26 cellular contexts compared by ENCODE assay signal in the genomic region with DNA sequence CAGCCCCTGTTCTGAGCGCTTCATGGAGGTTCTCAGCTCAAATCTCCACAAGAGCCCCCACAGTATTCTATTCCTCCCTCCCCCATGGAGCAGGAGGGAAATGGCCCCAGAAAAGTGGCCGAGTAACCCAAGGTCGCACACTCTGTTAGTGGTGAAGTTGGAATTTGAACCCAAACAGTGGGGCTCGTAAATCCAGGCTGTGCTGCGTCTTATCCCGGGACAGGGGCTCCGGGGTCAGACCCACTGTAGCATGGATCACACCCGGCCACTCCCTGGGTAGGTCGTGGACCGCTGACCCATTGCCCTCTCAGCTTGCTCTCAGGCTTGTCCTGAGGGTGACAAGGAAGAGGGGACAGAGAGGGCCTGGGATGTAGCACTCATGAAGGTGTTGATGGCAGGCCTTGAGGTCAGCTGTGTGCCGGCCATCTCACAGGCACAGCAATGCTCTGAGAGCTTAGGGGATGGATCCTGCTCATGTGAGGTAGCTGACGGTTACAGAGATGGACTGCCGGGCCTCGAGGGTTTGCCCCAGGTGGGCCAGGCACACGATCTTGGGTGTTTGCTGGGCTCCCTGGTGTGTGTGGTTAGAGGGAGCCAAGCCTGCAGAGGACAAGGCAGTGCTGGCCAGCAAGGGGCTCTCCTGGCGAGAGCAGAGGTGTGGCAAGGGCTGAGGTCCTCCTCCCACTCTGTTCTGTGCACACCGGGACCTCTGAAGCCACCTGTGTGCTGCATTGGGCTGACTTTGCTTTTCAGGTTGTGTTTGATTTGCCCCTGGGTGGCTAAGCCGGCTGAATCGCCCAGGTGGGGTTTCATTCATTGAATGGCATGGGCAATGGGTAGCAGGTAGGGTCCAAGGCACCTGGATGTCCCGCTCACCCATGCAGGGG. TPM values are rescaled to one million over a fixed set of nuclear protein-coding genes. Genes with fewer than 3 reads are reported as not detected.
DNase-seq lines count a peak whose midpoint lies in the region; ATAC-seq, FAIRE-seq and TF ChIP-seq lines count a peak whose summit lies in the region.
"Had no signal": no experiment of that assay in that cellular context is flagged by ENCODE, and none has a peak within 500 bp of the region (broad histone marks: within the 10 kb centered on the region; RNA-seq: fewer than 3 reads in every experiment).

No MANE protein-coding gene starts in this region.

- H3K27me3 ChIP-seq in keratinocyte (ENCODE audit: control insufficient read depth, extremely low read depth, insufficient read depth, low read length): peaks cover 37% of the 10 kb centered on the region
- peaks cover 21 to 34% of the 10 kb centered on the region in 2 donors for H3K27me3 ChIP-seq in small intestine (ENCODE audit: control insufficient read depth in 2 of 2, insufficient read depth in 2 of 2, low read length in 2 of 2)

- H2AFZ ChIP-seq in keratinocyte (ENCODE audit: control insufficient read depth, low read length): no peak overlapping the region

- WGBS in small intestine, 3 donors: 33 to 48% (median 37%) methylated on average over 20 of the region's 20 CpGs

- H3K9ac ChIP-seq in keratinocyte (ENCODE audit: control insufficient read depth, extremely low read depth, insufficient read depth, low read length): no peak overlapping the region
- H3K9ac ChIP-seq: KMS-11 had no signal

- peak overlapping the region; percentile 90 for H3K4me2 ChIP-seq in keratinocyte (ENCODE audit: control insufficient read depth, extremely low read depth, insufficient read depth, low read depth, low read length)
- H3K4me2 ChIP-seq: KMS-11 had no signal

- H3K36me3 ChIP-seq in keratinocyte (ENCODE audit: control insufficient read depth in 2 of 2, extremely low read depth in 1 of 2, insufficient read depth in 2 of 2, low read length in 2 of 2): no peaks in the 10 kb centered on the region
- no peaks in the 10 kb centered on the region for H3K36me3 ChIP-seq in small intestine (ENCODE audit: control insufficient read depth in 2 of 2, insufficient read depth in 2 of 2, low read length in 2 of 2)
- H3K36me3 ChIP-seq: BE2C, HAP-1, SJCRH30, stomach, thyroid gland had no signal

- DNase-seq in HuH-7 (ENCODE audit: low spot score) (peak; percentile 88), RPMI8226 (peak; percentile 60), keratinocyte (ENCODE audit: low read depth, low spot score) (no peak), small intestine (peak; percentile 49), globus pallidus (ENCODE audit: low spot score) (no peak), DMS79 treated with DMSO at 0.1 percent for 48 hours (lab: John Stamatoyannopoulos, UW) (no peak)
- DNase-seq: activated CD4-positive, alpha-beta T cell treated with anti-CD3 and anti-CD28 coated beads for 1 hour; activated CD8-positive, alpha-beta T cell treated with anti-CD3 and anti-CD28 coated beads for 36 hours; BE2C; effector memory CD4-positive, alpha-beta T cell; erythroblast; head of caudate nucleus; NCI-H1694 treated with DMSO at 0.1 percent for 48 hours; NCI-H510A treated with DMSO at 0.1 percent for 48 hours; nucleus accumbens; SJCRH30; T-helper 1 cell; thyroid gland had no signal

- H4K20me1 ChIP-seq in keratinocyte (ENCODE audit: control insufficient read depth, extremely low read depth, insufficient read depth, low read length): no peaks in the 10 kb centered on the region

- H3K4me3 ChIP-seq in keratinocyte (ENCODE audit: control insufficient read depth in 2 of 3, extremely low read depth in 1 of 3, insufficient read depth in 2 of 3, low read depth in 1 of 3, low read length in 3 of 3) (no peak overlapping the region), small intestine (ENCODE audit: low read depth in 1 of 2, low read length in 2 of 2) (peak overlapping the region in 1 of 2 donors; percentile 11)
- H3K4me3 ChIP-seq: HAP-1, SJCRH30, stomach, thyroid gland had no signal

- H3K9me1 ChIP-seq in keratinocyte (ENCODE audit: control insufficient read depth, extremely low read depth, insufficient read depth, low read length): no peaks in the 10 kb centered on the region

- dilution Hi-C loops in keratinocyte (cut with MboI; ENCODE audit: extremely low pct_ligation_motif_present, low sequenced_read_pairs): no loop called here

- no peak for TF ChIP-seq CTCF in keratinocyte (optimal IDR thresholded peaks at IDR 0.05 in 1 of 3, IDR thresholded peaks at IDR 0.05 in 1 of 3, conservative IDR thresholded peaks at IDR 0.05 in 1 of 3; ENCODE audit: extremely low read depth in 1 of 3, insufficient read depth in 2 of 3, low read length in 3 of 3)

- H3K79me2 ChIP-seq in keratinocyte (ENCODE audit: control insufficient read depth, insufficient read depth, low read length): no peaks in the 10 kb centered on the region

- H3K4me1 ChIP-seq in keratinocyte (ENCODE audit: control insufficient read depth, extremely low read depth, insufficient read depth, low read length): peaks cover 15% of the 10 kb centered on the region
- peaks cover 0 to 3% of the 10 kb centered on the region in 2 donors for H3K4me1 ChIP-seq in small intestine (ENCODE audit: control insufficient read depth in 2 of 2, insufficient read depth in 1 of 2, low read depth in 1 of 2, low read length in 1 of 2)
- H3K4me1 ChIP-seq: SJCRH30 had no signal

- no peak for FAIRE-seq in keratinocyte (lab: Jason Lieb, UNC)
- no peak for FAIRE-seq in small intestine (lab: Jason Lieb, UNC)
- FAIRE-seq: bronchial epithelial cell, colon had no signal

- ATAC-seq in HG03571 (IDR thresholded peaks at IDR 0.05; ENCODE audit: unreplicated experiment): no peak
- ATAC-seq: activated CD8-positive, alpha-beta T cell treated with anti-CD3 and anti-CD28 coated beads for 36 hours; activated naive CD4-positive, alpha-beta T cell treated with anti-CD3 and anti-CD28 coated beads, Interleukin-2, amount 50 U/mL, for 72 hours; activated T-helper 17 cell treated with anti-CD3 and anti-CD28 coated beads, Interleukin-2, amount 50 U/mL, for 72 hours had no signal

- no peak overlapping the region for H3K27ac ChIP-seq in keratinocyte (ENCODE audit: control insufficient read depth, insufficient read depth, low read length)
- H3K27ac ChIP-seq in small intestine (ENCODE audit: low read depth in 1 of 2, low read length in 1 of 2): no peak overlapping the region
- H3K27ac ChIP-seq: KMS-11, SJCRH30, stomach, thyroid gland had no signal

- H3K9me3 ChIP-seq in keratinocyte (ENCODE audit: control insufficient read depth, low read depth, low read length) (no peaks in the 10 kb centered on the region), small intestine (ENCODE audit: control insufficient read depth, low read depth) (no peaks in the 10 kb centered on the region)
- H3K9me3 ChIP-seq: BE2C, HAP-1, SJCRH30, stomach, thyroid gland had no signal

RNA-seq across cellular contexts. Expression of a gene that starts 2.3 kb away (rescaled TPM):
- polyA plus RNA-seq in keratinocyte (0.08 to 0.12 TPM in 2 of 3 replicates, not detected in the other), small intestine (under 1 TPM in 1 of 3 donors, not detected in 2; 0.37 TPM)
- polyA plus RNA-seq in keratinocyte (2011; ENCODE audit: low read depth): not detected
- polyA plus RNA-seq in keratinocyte (2011; cell fraction: cytosol; rRNA removed): 0.05 TPM in 1 of 2 replicates, not detected in the other
- 0.06 TPM in 1 of 2 replicates, not detected in the other for polyA plus RNA-seq in keratinocyte (2011; cell fraction: nucleus; rRNA removed)
- polyA plus RNA-seq in keratinocyte (2012; ENCODE audit: low replicate concordance): 0.06 TPM in 1 of 2 replicates, not detected in the other
- polyA minus RNA-seq in keratinocyte: not detected in 3 replicates
- polyA minus RNA-seq in keratinocyte (2011; cell fraction: cytosol; rRNA and poly(A)+ RNA removed): not detected
- not detected in 2 replicates for polyA minus RNA-seq in keratinocyte (2011; cell fraction: nucleus; rRNA and poly(A)+ RNA removed)
- polyA plus RNA-seq: stomach had no signal

RNA-seq across cellular contexts. Expression of a gene that starts 31.0 kb away (rescaled TPM):
- polyA plus RNA-seq in keratinocyte (19.8 to 24.3 TPM (median 22.9 TPM) in 3 replicates), small intestine (10 to 100 TPM; 14.6 to 18.6 (median 16.8) TPM)
- 18.0 TPM for polyA plus RNA-seq in keratinocyte (2011; ENCODE audit: low read depth)
- 14.2 and 16.1 TPM in 2 replicates for polyA plus RNA-seq in keratinocyte (2011; cell fraction: cytosol; rRNA removed)
- polyA plus RNA-seq in keratinocyte (2011; cell fraction: nucleus; rRNA removed): 49.3 and 58.7 TPM in 2 replicates
- polyA plus RNA-seq in keratinocyte (2012; ENCODE audit: low replicate concordance): 14.2 and 15.2 TPM in 2 replicates
- 8.4 to 11.2 TPM (median 10.8 TPM) in 3 replicates for polyA minus RNA-seq in keratinocyte
- polyA minus RNA-seq in keratinocyte (2011; cell fraction: cytosol; rRNA and poly(A)+ RNA removed): 5.6 TPM
- polyA minus RNA-seq in keratinocyte (2011; cell fraction: nucleus; rRNA and poly(A)+ RNA removed): 15.1 and 16.9 TPM in 2 replicates

Comparison
In these comparisons a context has a peak if more than half of its experiments do, and no peak if none do; other contexts are left out.
1. DNase-seq: peak in HuH-7 (single experiment), RPMI8226 (single experiment) and small intestine (single experiment); none in keratinocyte (single experiment), globus pallidus (single experiment) and DMS79 treated with DMSO at 0.1 percent for 48 hours (single experiment).